ENCODE assay signal across 23 cellular contexts in genomic region chr1:7248828-7249227, GRCh38.
"Had no signal": no experiment of that assay in that cellular context is flagged by ENCODE, and none has a peak within 500 bp of the region (broad histone marks: within the 10 kb centered on the region; RNA-seq: fewer than 3 reads in every experiment).

No MANE protein-coding gene starts in this region.

- ATAC-seq: activated T-cell treated with anti-CD3 and anti-CD28 coated beads, Interleukin-2, amount 50 U/mL, for 72 hours; PC-3 had no signal

- H3K36me3 Mint-ChIP-seq: activated CD4-positive, alpha-beta memory T cell treated with anti-CD3 and anti-CD28 coated beads for 36 hours; activated naive CD4-positive, alpha-beta T cell treated with anti-CD3 and anti-CD28 coated beads, Interleukin-2, amount 10 ng/mL, durations not matched to agents 7 days and 5 days; activated naive CD8-positive, alpha-beta T cell treated with anti-CD3 and anti-CD28 coated beads for 36 hours had no signal

- H3K4me1 Mint-ChIP-seq: activated CD4-positive, alpha-beta T cell treated with anti-CD3 and anti-CD28 coated beads, Interleukin-2, amount 10 ng/mL, durations not matched to agents 7 days and 5 days; activated naive CD4-positive, alpha-beta T cell treated with anti-CD3 and anti-CD28 coated beads, Interleukin-2, amount 10 ng/mL, durations not matched to agents 7 days and 5 days; activated naive CD8-positive, alpha-beta T cell treated with anti-CD3 and anti-CD28 coated beads for 36 hours had no signal

- DNase-seq: activated CD4-positive, alpha-beta memory T cell treated with anti-CD3 and anti-CD28 coated beads for 36 hours; activated CD4-positive, alpha-beta T cell treated with anti-CD3 and anti-CD28 coated beads, Interleukin-2, amount 10 ng/mL, durations not matched to agents 7 days and 5 days; activated CD4-positive, CD25-positive, alpha-beta regulatory T cell; activated CD8-positive, alpha-beta memory T cell treated with anti-CD3 and anti-CD28 coated beads for 24 hours; activated gamma-delta T cell treated with Interleukin-2 at 50 U/mL for 16 hours; activated naive CD4-positive, alpha-beta T cell treated with anti-CD3 and anti-CD28 coated beads, Interleukin-2, amount 10 ng/mL, durations not matched to agents 7 days and 5 days; activated naive CD8-positive, alpha-beta T cell treated with anti-CD3 and anti-CD28 coated beads for 36 hours; activated T-cell treated with anti-CD3 and anti-CD28 coated beads, Interleukin-2, amount 50 U/mL, for 72 hours; cerebellar nuclear complex; MG63; MV-4-11; NCI-H1436; NCI-H1694 treated with DMSO at 0.1 percent for 48 hours; NCI-H2081; NCI-H226; NCI-H510A; NCI-H526 treated with DMSO at 0.1 percent for 48 hours; NCI-H82; NK-92 treated with Interleukin-12 subunit alpha and Interleukin-12 subunit beta, amount 100 ng/mL, for 24 hours; PC-3; SHP77; T-helper 1 cell had no signal

- H3K27ac Mint-ChIP-seq: activated CD4-positive, alpha-beta memory T cell treated with anti-CD3 and anti-CD28 coated beads for 36 hours; activated CD4-positive, alpha-beta T cell treated with anti-CD3 and anti-CD28 coated beads, Interleukin-2, amount 10 ng/mL, durations not matched to agents 7 days and 5 days; activated naive CD4-positive, alpha-beta T cell treated with anti-CD3 and anti-CD28 coated beads, Interleukin-2, amount 10 ng/mL, durations not matched to agents 7 days and 5 days; activated naive CD8-positive, alpha-beta T cell treated with anti-CD3 and anti-CD28 coated beads for 36 hours; activated T-cell treated with anti-CD3 and anti-CD28 coated beads, Interleukin-2, amount 50 U/mL, for 72 hours; activated T-helper 2 cell treated with anti-CD3 and anti-CD28 coated beads, Interferon-gamma antibody, Interleukin-2, Interleukin-4, amounts not matched to agents 10 μg/mL and 5 μg/mL and 100 μg/mL, durations not matched to agents 14 hours and 24 hours and 36 hours had no signal

- H3K9me3 Mint-ChIP-seq: activated CD4-positive, alpha-beta memory T cell treated with anti-CD3 and anti-CD28 coated beads for 36 hours; activated CD4-positive, alpha-beta T cell treated with anti-CD3 and anti-CD28 coated beads, Interleukin-2, amount 10 ng/mL, durations not matched to agents 7 days and 5 days; activated naive CD4-positive, alpha-beta T cell treated with anti-CD3 and anti-CD28 coated beads, Interleukin-2, amount 10 ng/mL, durations not matched to agents 7 days and 5 days; activated naive CD8-positive, alpha-beta T cell treated with anti-CD3 and anti-CD28 coated beads for 36 hours; activated T-cell treated with anti-CD3 and anti-CD28 coated beads, Interleukin-2, amount 50 U/mL, for 72 hours; activated T-helper 2 cell treated with anti-CD3 and anti-CD28 coated beads, Interferon-gamma antibody, Interleukin-2, Interleukin-4, amounts not matched to agents 10 μg/mL and 5 μg/mL and 100 μg/mL, durations not matched to agents 14 hours and 24 hours and 36 hours had no signal

- H3K4me3 Mint-ChIP-seq: activated CD4-positive, alpha-beta memory T cell treated with anti-CD3 and anti-CD28 coated beads for 36 hours; activated CD4-positive, alpha-beta T cell treated with anti-CD3 and anti-CD28 coated beads, Interleukin-2, amount 10 ng/mL, durations not matched to agents 7 days and 5 days; activated naive CD4-positive, alpha-beta T cell treated with anti-CD3 and anti-CD28 coated beads, Interleukin-2, amount 10 ng/mL, durations not matched to agents 7 days and 5 days; activated naive CD8-positive, alpha-beta T cell treated with anti-CD3 and anti-CD28 coated beads for 36 hours; activated T-cell treated with anti-CD3 and anti-CD28 coated beads, Interleukin-2, amount 50 U/mL, for 72 hours had no signal
